Comparison of ENCODE assay signal across 19 cellular contexts in the genomic region with DNA sequence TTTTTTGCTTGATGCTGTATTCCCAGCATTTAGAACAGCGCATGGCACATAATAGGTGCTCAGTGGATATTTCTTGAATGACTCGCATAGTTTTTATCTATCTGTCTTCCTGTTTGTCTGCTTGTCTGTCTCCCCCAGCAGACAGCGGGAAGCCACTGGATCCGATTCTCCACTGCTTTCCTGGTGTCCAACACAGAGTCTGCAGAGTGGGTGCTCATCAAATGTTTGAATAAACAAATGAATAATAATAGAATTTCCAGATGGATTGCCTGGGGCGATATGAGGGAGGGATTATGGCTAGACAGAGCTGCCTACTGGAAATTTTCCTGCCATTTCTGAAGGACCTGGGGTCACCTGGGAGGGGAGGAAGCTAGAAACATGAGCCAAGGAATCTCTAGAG. TPM values are rescaled to one million over a fixed set of nuclear protein-coding genes. Genes with fewer than 3 reads are reported as not detected.
DNase-seq lines count a peak whose midpoint lies in the region; TF ChIP-seq lines count a peak whose summit lies in the region.
"Had no signal": no experiment of that assay in that cellular context is flagged by ENCODE, and none has a peak within 500 bp of the region (broad histone marks: within the 10 kb centered on the region; RNA-seq: fewer than 3 reads in every experiment).

No MANE protein-coding gene starts in this region.

- no peaks in the 10 kb centered on the region for H3K36me3 ChIP-seq in BE2C
- no peaks in the 10 kb centered on the region for H3K36me3 ChIP-seq in WERI-Rb-1
- H3K36me3 ChIP-seq: BLaER1 treated with 17β-estradiol and CSF1 and Interleukin-3, amounts not matched to agents 10 nM and 100 nM had no signal

- H3K4me1 Mint-ChIP-seq in activated CD4-positive, alpha-beta memory T cell treated with anti-CD3 and anti-CD28 coated beads for 36 hours (ENCODE audit: low read depth): no peaks in the 10 kb centered on the region

- H3K4me3 ChIP-seq in BE2C (ENCODE audit: low read depth, low read length) (no peak overlapping the region), WERI-Rb-1 (ENCODE audit: low read depth, low read length) (no peak overlapping the region)
- H3K4me3 ChIP-seq: BLaER1 treated with 17β-estradiol and CSF1 and Interleukin-3, amounts not matched to agents 10 nM and 100 nM; K562 had no signal

- DNase-seq in BE2C: peak; percentile 35
- peak in 2 of 3 experiments; percentile 74 to 91 for DNase-seq in NCI-H1417 (lab: John Stamatoyannopoulos, UW)
- DNase-seq in NCI-H226: peak; percentile 36
- no peak for DNase-seq in WERI-Rb-1
- no peak for DNase-seq in hepatic stellate cell (ENCODE audit: low spot score)
- no peak for DNase-seq in DMS53 treated with DMSO at 0.1 percent for 48 hours (lab: John Stamatoyannopoulos, UW; ENCODE audit: unreplicated experiment)
- DNase-seq in ACHN: no peak
- DNase-seq in activated CD4-positive, alpha-beta memory T cell treated with anti-CD3 and anti-CD28 coated beads for 36 hours: no peak
- DNase-seq: AML-193; Calu3; CD4-positive, CD25-positive, alpha-beta regulatory T cell; DMS 273 treated with DMSO at 0.1 percent for 48 hours; DMS79; EL; GDM1 had no signal

- POLR2A ChIA-PET in activated CD4-positive, alpha-beta memory T cell treated with anti-CD3 and anti-CD28 coated beads for 36 hours (lab: Charles Lee): no interaction called here

- in situ Hi-C loops in ACHN (cut with HindIII; ENCODE audit: low pct_ligation_motif_present, low pct_unique_long_range_greater_than_20kb, low sequenced_read_pairs): no loop called here

- peaks cover 25% of the 10 kb centered on the region for H3K27me3 Mint-ChIP-seq in activated CD4-positive, alpha-beta memory T cell treated with anti-CD3 and anti-CD28 coated beads for 36 hours

- TF ChIP-seq CTCF in BE2C (IDR thresholded peaks at IDR 0.05; ENCODE audit: low read depth, low read length) (no peak), WERI-Rb-1 (IDR thresholded peaks at IDR 0.05; ENCODE audit: low read depth, low read length) (no peak)

- H3K36me3 Mint-ChIP-seq in activated CD4-positive, alpha-beta memory T cell treated with anti-CD3 and anti-CD28 coated beads for 36 hours: no peaks in the 10 kb centered on the region
- H3K36me3 Mint-ChIP-seq: CD4-positive, CD25-positive, alpha-beta regulatory T cell had no signal

- no peaks in the 10 kb centered on the region; the same call in 1 of the 2 replicates for H3K4me1 ChIP-seq in BE2C
- H3K4me1 ChIP-seq: BLaER1 treated with 17β-estradiol and CSF1 and Interleukin-3, amounts not matched to agents 10 nM and 100 nM had no signal

- H3K9me3 ChIP-seq in BE2C (no peaks in the 10 kb centered on the region), WERI-Rb-1 (ENCODE audit: severe bottlenecking) (no peaks in the 10 kb centered on the region)
- H3K9me3 ChIP-seq: BLaER1 treated with 17β-estradiol and CSF1 and Interleukin-3, amounts not matched to agents 10 nM and 100 nM had no signal

- H3K27ac Mint-ChIP-seq in activated CD4-positive, alpha-beta memory T cell treated with anti-CD3 and anti-CD28 coated beads for 36 hours: no peak overlapping the region
- H3K27ac Mint-ChIP-seq: CD4-positive, CD25-positive, alpha-beta regulatory T cell had no signal

- intact Hi-C loops in activated CD4-positive, alpha-beta memory T cell treated with anti-CD3 and anti-CD28 coated beads for 36 hours (cut with micrococcal nuclease): no loop called here

- H3K9me3 Mint-ChIP-seq in activated CD4-positive, alpha-beta memory T cell treated with anti-CD3 and anti-CD28 coated beads for 36 hours: no peaks in the 10 kb centered on the region
- H3K9me3 Mint-ChIP-seq: CD4-positive, CD25-positive, alpha-beta regulatory T cell had no signal

- H3K27ac ChIP-seq in WERI-Rb-1: peak overlapping the region; percentile 20; the same call in 1 of the 2 replicates
- H3K27ac ChIP-seq: 22Rv1; BLaER1 treated with 17β-estradiol and CSF1 and Interleukin-3, amounts not matched to agents 10 nM and 100 nM had no signal

- CTCF ChIA-PET in activated CD4-positive, alpha-beta memory T cell treated with anti-CD3 and anti-CD28 coated beads for 36 hours (lab: Charles Lee): interaction anchor here (1.0 kb wide), 1 partner anchor 17 kb away, joined by 4 read pairs; no protein-coding TSS in a partner anchor

- no peak overlapping the region for H3K4me3 Mint-ChIP-seq in activated CD4-positive, alpha-beta memory T cell treated with anti-CD3 and anti-CD28 coated beads for 36 hours
- H3K4me3 Mint-ChIP-seq: CD4-positive, CD25-positive, alpha-beta regulatory T cell had no signal

- no peaks in the 10 kb centered on the region for H3K27me3 ChIP-seq in BE2C
- no peaks in the 10 kb centered on the region for H3K27me3 ChIP-seq in WERI-Rb-1 (ENCODE audit: insufficient read depth, low read depth, severe bottlenecking)

RNA-seq across cellular contexts. Expression of a gene that starts 18.9 kb away (rescaled TPM):
- 0.54 TPM for polyA plus RNA-seq in BE2C (2012; ENCODE audit: insufficient read depth, insufficient read length, low read depth)
- not detected for total RNA-seq in activated CD4-positive, alpha-beta memory T cell treated with anti-CD3 and anti-CD28 coated beads for 36 hours
- total RNA-seq: A673; Calu3; CD4-positive, CD25-positive, alpha-beta regulatory T cell had no signal
- polyA plus RNA-seq: CD4-positive, CD25-positive, alpha-beta regulatory T cell had no signal

Comparison
In these comparisons a context has a peak if more than half of its experiments do, and no peak if none do; other contexts are left out.
1. DNase-seq: peak in BE2C (single experiment), NCI-H1417 (2 of 3) and NCI-H226 (single experiment); none in WERI-Rb-1 (single experiment), hepatic stellate cell (single experiment), DMS53 treated with DMSO at 0.1 percent for 48 hours (single experiment), ACHN (single experiment) and activated CD4-positive, alpha-beta memory T cell treated with anti-CD3 and anti-CD28 coated beads for 36 hours (single experiment).